In genomic region chr22:19629720-19630419, GRCh38 we compare ENCODE assay signal across 8 cellular contexts.
DNase-seq lines count a peak whose midpoint lies in the region; ATAC-seq, FAIRE-seq and TF ChIP-seq lines count a peak whose summit lies in the region.

No MANE protein-coding gene starts in this region.

- DNase-seq in GM12865 (ENCODE audit: low read depth): peak; percentile 86
- peak; percentile 25 for DNase-seq in NCI-H128 (lab: John Stamatoyannopoulos, UW; ENCODE audit: unreplicated experiment)
- DNase-seq in T-helper 22 cell (ENCODE audit: low read depth): peak; percentile 55
- peak; percentile 22 for DNase-seq in astrocyte (ENCODE audit: low read depth)
- peak; percentile 95 for DNase-seq in hepatic stellate cell (ENCODE audit: low spot score)
- DNase-seq in skeletal muscle cell (ENCODE audit: low read depth): peak; percentile 15

- H3K27ac Mint-ChIP-seq in astrocyte (ENCODE audit: unreplicated experiment): no peak overlapping the region

- H3K9me3 ChIP-seq in astrocyte (ENCODE audit: insufficient read depth, low read depth, low read length): peaks cover 3% of the 10 kb centered on the region

- no peaks in the 10 kb centered on the region for H3K36me3 Mint-ChIP-seq in astrocyte (ENCODE audit: low read depth, unreplicated experiment)

- ATAC-seq in GM18867 (IDR thresholded peaks at IDR 0.05; ENCODE audit: unreplicated experiment) (no peak), GM21367 (IDR thresholded peaks at IDR 0.05; ENCODE audit: unreplicated experiment) (no peak)

- FAIRE-seq in astrocyte (lab: Jason Lieb, UNC): no peak

- no peaks in the 10 kb centered on the region for H3K9me3 Mint-ChIP-seq in astrocyte (ENCODE audit: unreplicated experiment)

- no peak overlapping the region for H3K4me2 ChIP-seq in astrocyte (ENCODE audit: low read length)

- H3K4me3 ChIP-seq in GM12865 (ENCODE audit: low read depth, low read length) (no peak overlapping the region), astrocyte (ENCODE audit: insufficient read depth, low read depth, low read length) (no peak overlapping the region), skeletal muscle cell (ENCODE audit: low read depth, low read length) (no peak overlapping the region)

- no peaks in the 10 kb centered on the region for H3K36me3 ChIP-seq in astrocyte (ENCODE audit: insufficient read depth, low read length)

- H3K4me3 Mint-ChIP-seq in astrocyte (ENCODE audit: unreplicated experiment): no peak overlapping the region

- no peak overlapping the region for H3K27ac ChIP-seq in astrocyte (ENCODE audit: low read depth, low read length)

- H3K4me1 Mint-ChIP-seq in astrocyte (ENCODE audit: low read depth, unreplicated experiment): no peaks in the 10 kb centered on the region

- H3K27me3 Mint-ChIP-seq in astrocyte (ENCODE audit: low read depth, unreplicated experiment): peaks cover 41% of the 10 kb centered on the region

- H3K9ac ChIP-seq in astrocyte (ENCODE audit: low read length): no peak overlapping the region

- no peaks in the 10 kb centered on the region for H3K79me2 ChIP-seq in astrocyte (ENCODE audit: insufficient read depth, low read length)

- H2AFZ ChIP-seq in astrocyte (ENCODE audit: low read depth, low read length): no peak overlapping the region

- H3K27me3 ChIP-seq in astrocyte (ENCODE audit: insufficient read depth, low read length): peaks cover 2% of the 10 kb centered on the region

- no peaks in the 10 kb centered on the region for H4K20me1 ChIP-seq in astrocyte (ENCODE audit: insufficient read depth, low read length)

- H3K4me1 ChIP-seq in astrocyte (ENCODE audit: insufficient read depth, low read length): no peaks in the 10 kb centered on the region

- TF ChIP-seq CTCF in GM12865 (IDR thresholded peaks at IDR 0.05; ENCODE audit: insufficient read depth, low read depth, low read length, missing control alignments) (peak; percentile 90), astrocyte (IDR thresholded peaks at IDR 0.05; ENCODE audit: insufficient read depth, low read depth, low read length) (peak; percentile 94)

Comparison
In these comparisons a context has a peak if more than half of its experiments do, and no peak if none do; other contexts are left out.
1. DNase-seq: peak in every context shown above with its lines; median percentile 95 in hepatic stellate cell; 86 in GM12865; 55 in T-helper 22 cell; 25 in NCI-H128; 22 in astrocyte; 15 in skeletal muscle cell.